Comparison of ENCODE assay signal across 1 cellular context in genomic region chr6:44387346-44388134, GRCh38.
TF ChIP-seq lines count a peak whose summit lies in the region.

Gene CDC5L, plus strand, starts transcription at chr6:44387706. Its CDS starts 118 bp downstream, at chr6:44387824.

TF ChIP-seq in K562, 482 proteins besides CTCF, POLR2A, EP300 and RAD21 (continued from another document and continues in another):
- TF ChIP-seq, protein P1, sequence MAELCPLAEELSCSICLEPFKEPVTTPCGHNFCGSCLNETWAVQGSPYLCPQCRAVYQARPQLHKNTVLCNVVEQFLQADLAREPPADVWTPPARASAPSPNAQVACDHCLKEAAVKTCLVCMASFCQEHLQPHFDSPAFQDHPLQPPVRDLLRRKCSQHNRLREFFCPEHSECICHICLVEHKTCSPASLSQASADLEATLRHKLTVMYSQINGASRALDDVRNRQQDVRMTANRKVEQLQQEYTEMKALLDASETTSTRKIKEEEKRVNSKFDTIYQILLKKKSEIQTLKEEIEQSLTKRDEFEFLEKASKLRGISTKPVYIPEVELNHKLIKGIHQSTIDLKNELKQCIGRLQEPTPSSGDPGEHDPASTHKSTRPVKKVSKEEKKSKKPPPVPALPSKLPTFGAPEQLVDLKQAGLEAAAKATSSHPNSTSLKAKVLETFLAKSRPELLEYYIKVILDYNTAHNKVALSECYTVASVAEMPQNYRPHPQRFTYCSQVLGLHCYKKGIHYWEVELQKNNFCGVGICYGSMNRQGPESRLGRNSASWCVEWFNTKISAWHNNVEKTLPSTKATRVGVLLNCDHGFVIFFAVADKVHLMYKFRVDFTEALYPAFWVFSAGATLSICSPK (IDR thresholded peaks at IDR 0.05; ENCODE audit: borderline replicate concordance) = no peak
- no peak for TF ChIP-seq ZNF274 (IDR thresholded peaks at IDR 0.05; ENCODE audit: borderline replicate concordance, low read depth, low read length)
- 0 out of 2 replicates have a peak, but pooled peaks have one; percentile 13 for TF ChIP-seq ESRRA (IDR thresholded peaks at IDR 0.05; ENCODE audit: borderline replicate concordance, low read depth)
- TF ChIP-seq NONO (IDR thresholded peaks at IDR 0.05; ENCODE audit: low read depth in 2 of 2, low read length in 1 of 2) = 0 out of 4 replicates have a peak, but pooled peaks of 1 of the 2 experiments have one; percentile 23
- TF ChIP-seq SMARCA4 (IDR thresholded peaks at IDR 0.05) = 0 out of 2 replicates have a peak, but pooled peaks have one; percentile 2
- TF ChIP-seq NFE2 (IDR thresholded peaks at IDR 0.05; ENCODE audit: low read depth) = no peak
- TF ChIP-seq HIVEP1 (CRISPR knock-in tag; IDR thresholded peaks at IDR 0.05) = no peak
- TF ChIP-seq ZFP36 (IDR thresholded peaks at IDR 0.05; ENCODE audit: low read depth, low read length, partially characterized antibody) = no peak
- peak; percentile 47; the same call in 1 of the 2 replicates for TF ChIP-seq GABPA (tag; conservative IDR thresholded peaks at IDR 0.05; ENCODE audit: low read depth)
- peak; percentile 83 for TF ChIP-seq TBP (optimal IDR thresholded peaks at IDR 0.05; ENCODE audit: low read depth, low read length)
- no peak for TF ChIP-seq NCOA4 (IDR thresholded peaks at IDR 0.05; ENCODE audit: partially characterized antibody)
- TF ChIP-seq DPF2 (IDR thresholded peaks at IDR 0.05) = no peak; the same call in 1 of the 2 replicates
- no peak for TF ChIP-seq ZFPM2 (CRISPR knock-in tag; IDR thresholded peaks at IDR 0.05)
- TF ChIP-seq ARNT (IDR thresholded peaks at IDR 0.05) = no peak
- TF ChIP-seq, protein P2, sequence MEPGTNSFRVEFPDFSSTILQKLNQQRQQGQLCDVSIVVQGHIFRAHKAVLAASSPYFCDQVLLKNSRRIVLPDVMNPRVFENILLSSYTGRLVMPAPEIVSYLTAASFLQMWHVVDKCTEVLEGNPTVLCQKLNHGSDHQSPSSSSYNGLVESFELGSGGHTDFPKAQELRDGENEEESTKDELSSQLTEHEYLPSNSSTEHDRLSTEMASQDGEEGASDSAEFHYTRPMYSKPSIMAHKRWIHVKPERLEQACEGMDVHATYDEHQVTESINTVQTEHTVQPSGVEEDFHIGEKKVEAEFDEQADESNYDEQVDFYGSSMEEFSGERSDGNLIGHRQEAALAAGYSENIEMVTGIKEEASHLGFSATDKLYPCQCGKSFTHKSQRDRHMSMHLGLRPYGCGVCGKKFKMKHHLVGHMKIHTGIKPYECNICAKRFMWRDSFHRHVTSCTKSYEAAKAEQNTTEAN (CRISPR knock-in tag; IDR thresholded peaks at IDR 0.05) = 0 out of 2 replicates have a peak, but pooled peaks have one; percentile 65
- no peak for TF ChIP-seq XRCC3 (IDR thresholded peaks at IDR 0.05)
- peak; percentile 27 for TF ChIP-seq SETDB1 (IDR thresholded peaks at IDR 0.05; ENCODE audit: low read length)
- TF ChIP-seq IRF2 (CRISPR knock-in tag; IDR thresholded peaks at IDR 0.05) = no peak
- TF ChIP-seq EGR1 (conservative IDR thresholded peaks at IDR 0.05) = peak; percentile 47
- TF ChIP-seq ZNF830 (CRISPR knock-in tag; IDR thresholded peaks at IDR 0.05) = no peak
- TF ChIP-seq KAT2B (IDR thresholded peaks at IDR 0.05; ENCODE audit: low read depth, low read length) = no peak
- no peak for TF ChIP-seq NCOA6 (IDR thresholded peaks at IDR 0.05)
- TF ChIP-seq GTF2E2 (tag; IDR thresholded peaks at IDR 0.05) = no peak; the same call in 1 of the 2 replicates
- TF ChIP-seq MEIS2 (IDR thresholded peaks at IDR 0.05; ENCODE audit: partially characterized antibody) = peak; percentile 86
- TF ChIP-seq, protein P3, sequence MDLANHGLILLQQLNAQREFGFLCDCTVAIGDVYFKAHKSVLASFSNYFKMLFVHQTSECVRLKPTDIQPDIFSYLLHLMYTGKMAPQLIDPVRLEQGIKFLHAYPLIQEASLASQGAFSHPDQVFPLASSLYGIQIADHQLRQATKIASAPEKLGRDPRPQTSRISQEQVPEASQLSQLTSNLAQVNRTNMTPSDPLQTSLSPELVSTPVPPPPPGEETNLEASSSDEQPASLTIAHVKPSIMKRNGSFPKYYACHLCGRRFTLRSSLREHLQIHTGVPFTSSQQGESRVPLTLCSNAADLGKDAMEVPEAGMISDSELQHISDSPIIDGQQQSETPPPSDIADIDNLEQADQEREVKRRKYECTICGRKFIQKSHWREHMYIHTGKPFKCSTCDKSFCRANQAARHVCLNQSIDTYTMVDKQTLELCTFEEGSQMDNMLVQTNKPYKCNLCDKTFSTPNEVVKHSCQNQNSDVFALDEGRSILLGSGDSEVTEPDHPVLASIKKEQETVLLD (IDR thresholded peaks at IDR 0.05) = peak; percentile 97
- no peak for TF ChIP-seq SFPQ (IDR thresholded peaks at IDR 0.05; ENCODE audit: low read depth, low read length)
- peak; percentile 55; the same call in 1 of the 2 replicates for TF ChIP-seq ZKSCAN1 (IDR thresholded peaks at IDR 0.05; ENCODE audit: low read depth, low read length)
- TF ChIP-seq MCM3 (IDR thresholded peaks at IDR 0.05) = no peak
- no peak for TF ChIP-seq ZSCAN29 (IDR thresholded peaks at IDR 0.05)
- TF ChIP-seq POU5F1 (IDR thresholded peaks at IDR 0.05; ENCODE audit: borderline replicate concordance, low read depth, low read length, partially characterized antibody) = no peak
- peak; percentile 39; the same call in 1 of the 2 replicates for TF ChIP-seq CTBP1 (IDR thresholded peaks at IDR 0.05; ENCODE audit: borderline replicate concordance)
- peak; percentile 100 for TF ChIP-seq ZBTB7A (IDR thresholded peaks at IDR 0.05; ENCODE audit: borderline replicate concordance, control insufficient read depth, low read depth, low read length)
- no peak for TF ChIP-seq CREBBP (IDR thresholded peaks at IDR 0.05; ENCODE audit: low read depth, low read length)
- no peak for TF ChIP-seq ARID1B (IDR thresholded peaks at IDR 0.05)
- TF ChIP-seq SREBF2 (CRISPR knock-in tag; IDR thresholded peaks at IDR 0.05) = no peak
- TF ChIP-seq, protein P4, sequence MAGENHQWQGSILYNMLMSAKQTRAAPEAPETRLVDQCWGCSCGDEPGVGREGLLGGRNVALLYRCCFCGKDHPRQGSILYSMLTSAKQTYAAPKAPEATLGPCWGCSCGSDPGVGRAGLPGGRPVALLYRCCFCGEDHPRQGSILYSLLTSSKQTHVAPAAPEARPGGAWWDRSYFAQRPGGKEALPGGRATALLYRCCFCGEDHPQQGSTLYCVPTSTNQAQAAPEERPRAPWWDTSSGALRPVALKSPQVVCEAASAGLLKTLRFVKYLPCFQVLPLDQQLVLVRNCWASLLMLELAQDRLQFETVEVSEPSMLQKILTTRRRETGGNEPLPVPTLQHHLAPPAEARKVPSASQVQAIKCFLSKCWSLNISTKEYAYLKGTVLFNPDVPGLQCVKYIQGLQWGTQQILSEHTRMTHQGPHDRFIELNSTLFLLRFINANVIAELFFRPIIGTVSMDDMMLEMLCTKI (IDR thresholded peaks at IDR 0.05; ENCODE audit: partially characterized antibody) = no peak
- TF ChIP-seq AFF4 (CRISPR knock-in tag; IDR thresholded peaks at IDR 0.05) = peak; percentile 58; the same call in 1 of the 2 replicates
- no peak for TF ChIP-seq ZNF696 (CRISPR knock-in tag; conservative IDR thresholded peaks at IDR 0.05)
- TF ChIP-seq HDAC8 (tag; IDR thresholded peaks at IDR 0.05) = 0 out of 2 replicates have a peak, but pooled peaks have one; percentile 34
- TF ChIP-seq FUS (optimal IDR thresholded peaks at IDR 0.05; ENCODE audit: low read depth, low read length) = no peak
- no peak for TF ChIP-seq FOXJ3 (CRISPR knock-in tag; IDR thresholded peaks at IDR 0.05)
- no peak for TF ChIP-seq PURB (CRISPR knock-in tag; IDR thresholded peaks at IDR 0.05; ENCODE audit: low read depth)
- peak; percentile 74; the same call in 1 of the 2 replicates for TF ChIP-seq FOXK1 (CRISPR knock-in tag; IDR thresholded peaks at IDR 0.05; ENCODE audit: borderline replicate concordance)
- no peak for TF ChIP-seq STAG1 (CRISPR knock-in tag; IDR thresholded peaks at IDR 0.05; ENCODE audit: borderline replicate concordance)
- no peak for TF ChIP-seq NFIX (CRISPR knock-in tag; IDR thresholded peaks at IDR 0.05; ENCODE audit: low read depth)
- no peak for TF ChIP-seq MTA1 (IDR thresholded peaks at IDR 0.05; ENCODE audit: borderline replicate concordance)
- no peak for TF ChIP-seq BCL6 (CRISPR knock-in tag; IDR thresholded peaks at IDR 0.05)
- peak; percentile 53; the same call in 1 of the 2 replicates for TF ChIP-seq DIDO1 (tag; IDR thresholded peaks at IDR 0.05; ENCODE audit: low read depth)
- no peak for TF ChIP-seq ZNF444 (CRISPR knock-in tag; IDR thresholded peaks at IDR 0.05)
- no peak for TF ChIP-seq ARID3A (IDR thresholded peaks at IDR 0.05; ENCODE audit: borderline replicate concordance, low read depth, low read length)
- TF ChIP-seq EZH2 (IDR thresholded peaks at IDR 0.05; ENCODE audit: borderline replicate concordance, low read depth, low read length) = no peak
- TF ChIP-seq TEAD4 (IDR thresholded peaks at IDR 0.05; ENCODE audit: low read length) = peak; percentile 42; the same call in 1 of the 2 replicates
- TF ChIP-seq TEAD4 (CRISPR knock-in tag; IDR thresholded peaks at IDR 0.05; ENCODE audit: borderline replicate concordance) = 0 out of 2 replicates have a peak, but pooled peaks have one; percentile 85
- TF ChIP-seq ZNF212 (CRISPR knock-in tag; IDR thresholded peaks at IDR 0.05) = no peak
- no peak for TF ChIP-seq ELF2 (CRISPR knock-in tag; IDR thresholded peaks at IDR 0.05)
- TF ChIP-seq HDAC2 (IDR thresholded peaks at IDR 0.05) = peak; percentile 74; the same call in 1 of the 2 replicates
- peak; percentile 92 for TF ChIP-seq L3MBTL2 (IDR thresholded peaks at IDR 0.05)
- TF ChIP-seq KDM4B (IDR thresholded peaks at IDR 0.05; ENCODE audit: borderline replicate concordance in 2 of 2, low read depth in 1 of 2) = no peak
- TF ChIP-seq, protein P5, sequence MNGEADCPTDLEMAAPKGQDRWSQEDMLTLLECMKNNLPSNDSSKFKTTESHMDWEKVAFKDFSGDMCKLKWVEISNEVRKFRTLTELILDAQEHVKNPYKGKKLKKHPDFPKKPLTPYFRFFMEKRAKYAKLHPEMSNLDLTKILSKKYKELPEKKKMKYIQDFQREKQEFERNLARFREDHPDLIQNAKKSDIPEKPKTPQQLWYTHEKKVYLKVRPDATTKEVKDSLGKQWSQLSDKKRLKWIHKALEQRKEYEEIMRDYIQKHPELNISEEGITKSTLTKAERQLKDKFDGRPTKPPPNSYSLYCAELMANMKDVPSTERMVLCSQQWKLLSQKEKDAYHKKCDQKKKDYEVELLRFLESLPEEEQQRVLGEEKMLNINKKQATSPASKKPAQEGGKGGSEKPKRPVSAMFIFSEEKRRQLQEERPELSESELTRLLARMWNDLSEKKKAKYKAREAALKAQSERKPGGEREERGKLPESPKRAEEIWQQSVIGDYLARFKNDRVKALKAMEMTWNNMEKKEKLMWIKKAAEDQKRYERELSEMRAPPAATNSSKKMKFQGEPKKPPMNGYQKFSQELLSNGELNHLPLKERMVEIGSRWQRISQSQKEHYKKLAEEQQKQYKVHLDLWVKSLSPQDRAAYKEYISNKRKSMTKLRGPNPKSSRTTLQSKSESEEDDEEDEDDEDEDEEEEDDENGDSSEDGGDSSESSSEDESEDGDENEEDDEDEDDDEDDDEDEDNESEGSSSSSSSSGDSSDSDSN (IDR thresholded peaks at IDR 0.05; ENCODE audit: borderline replicate concordance in 1 of 2, low read depth in 2 of 2, low read length in 2 of 2) = no peak
- peak; percentile 47; the same call in 1 of the 2 replicates for TF ChIP-seq CC2D1A (IDR thresholded peaks at IDR 0.05)
